ENCODE assay signal across 20 cellular contexts in the genomic region with DNA sequence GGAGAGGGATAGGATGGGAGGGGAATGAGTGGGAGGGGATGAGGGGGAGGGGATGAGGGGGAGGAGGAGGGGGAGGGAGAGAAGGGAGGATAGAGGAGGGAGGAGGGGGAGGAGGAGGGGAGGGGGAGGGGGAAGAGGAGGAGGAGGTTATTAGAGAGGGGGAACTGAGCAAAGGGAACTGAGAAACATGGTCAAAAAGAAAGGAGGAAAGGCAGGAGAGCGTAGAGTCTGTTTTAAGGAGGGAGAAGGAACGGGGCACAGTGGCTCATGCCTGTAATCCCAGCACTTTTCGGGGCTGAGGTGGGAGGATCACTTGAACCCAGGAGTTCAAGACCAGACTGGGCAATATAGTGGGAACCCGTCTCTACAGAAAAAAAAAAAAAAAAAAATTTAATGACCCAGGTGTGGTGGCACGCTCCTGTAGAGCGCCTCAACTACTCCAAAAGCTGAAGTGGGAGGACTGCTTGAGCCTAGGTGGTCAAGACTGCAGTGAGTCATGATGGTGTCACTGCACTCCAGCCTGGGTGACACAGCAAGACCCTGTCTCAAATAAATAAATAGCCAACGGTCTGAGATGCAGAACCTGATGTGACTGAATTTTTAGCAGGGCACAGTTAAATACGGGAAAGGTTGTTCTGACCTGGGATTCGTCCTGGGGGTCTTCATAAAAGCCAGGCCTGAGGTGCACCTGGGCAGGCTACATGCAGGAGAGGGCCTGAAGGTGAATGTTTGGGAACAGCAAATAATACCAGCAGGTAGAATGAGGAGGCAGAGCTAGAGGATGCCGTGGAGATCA. TPM values are rescaled to one million over a fixed set of nuclear protein-coding genes. Genes with fewer than 3 reads are reported as not detected.
DNase-seq lines count a peak whose midpoint lies in the region; ATAC-seq, FAIRE-seq and TF ChIP-seq lines count a peak whose summit lies in the region.
"Had no signal": no experiment of that assay in that cellular context is flagged by ENCODE, and none has a peak within 500 bp of the region (broad histone marks: within the 10 kb centered on the region; RNA-seq: fewer than 3 reads in every experiment).

No MANE protein-coding gene starts in this region.

- H3K9me3 Mint-ChIP-seq in glutamatergic neuron (ENCODE audit: unreplicated experiment) = peaks cover 6% of the 10 kb centered on the region
- H3K9me3 Mint-ChIP-seq: activated T-cell treated with anti-CD3 and anti-CD28 coated beads, Interleukin-2, amount 50 U/mL, for 24 hours had no signal

- H3K27me3 ChIP-seq in BLaER1 treated with 17β-estradiol and CSF1 and Interleukin-3, amounts not matched to agents 10 nM and 100 nM = peaks cover 8 to 14% (median 11%) of the 10 kb centered on the region in 11 experiments; a peak in 18 of 22 replicates
- H3K27me3 ChIP-seq in SJCRH30 = no peaks in the 10 kb centered on the region

- ATAC-seq in T-helper 17 cell = no peak
- ATAC-seq: left lobe of liver had no signal

- H3K27me3 Mint-ChIP-seq in T-helper 17 cell (peaks cover 49% of the 10 kb centered on the region), glutamatergic neuron (ENCODE audit: unreplicated experiment) (peaks cover 20% of the 10 kb centered on the region)

- peaks cover 0 to 17% (median 7%) of the 10 kb centered on the region in 11 experiments; a peak in 11 of 22 replicates for H3K9me3 ChIP-seq in BLaER1 treated with 17β-estradiol and CSF1 and Interleukin-3, amounts not matched to agents 10 nM and 100 nM (replicated peaks in 1 of 11)
- no peaks in the 10 kb centered on the region for H3K9me3 ChIP-seq in T-helper 17 cell (ENCODE audit: control insufficient read depth, low read length, poor library complexity, severe bottlenecking)
- H3K9me3 ChIP-seq in SJCRH30 (replicated peaks) = no peaks in the 10 kb centered on the region
- H3K9me3 ChIP-seq: prostate gland had no signal

- no peak overlapping the region for H3K27ac ChIP-seq in BLaER1 treated with 17β-estradiol and CSF1 and Interleukin-3, amounts not matched to agents 10 nM and 100 nM
- H3K27ac ChIP-seq in SJCRH30 = no peak overlapping the region
- H3K27ac ChIP-seq: prostate gland, spleen had no signal

- H4K20me1 ChIP-seq in BLaER1 treated with 17β-estradiol and CSF1 and Interleukin-3, amounts not matched to agents 10 nM and 100 nM = peaks cover 0 to 4% (median 0%) of the 10 kb centered on the region in 11 experiments; a peak in 2 of 22 replicates

- peak overlapping the region; percentile 59 to 82 (median 73) for H3K4me2 ChIP-seq in BLaER1 treated with 17β-estradiol and CSF1 and Interleukin-3, amounts not matched to agents 10 nM and 100 nM

- DNase-seq in HT1080 (ENCODE audit: low read depth) (peak; percentile 62), T-helper 17 cell (no peak), glutamatergic neuron (no peak), COLO668 (lab: John Stamatoyannopoulos, UW; ENCODE audit: unreplicated experiment) (no peak), SJCRH30 (no peak), nucleus accumbens (lab: John Stamatoyannopoulos, UW) (no peak), GM19239 (ENCODE audit: insufficient read length, low spot score) (no peak)
- DNase-seq: activated CD4-positive, alpha-beta T cell treated with anti-CD3 and anti-CD28 coated beads, Interleukin-2, amount 50 U/mL, for 4 hours; activated T-cell treated with anti-CD3 and anti-CD28 coated beads, Interleukin-2, amount 50 U/mL, for 24 hours; DMS 273 treated with DMSO at 0.1 percent for 48 hours; foreskin fibroblast; GOT3; NCI-H1092; NCI-H774; SHP77; spleen had no signal

- H3K9ac ChIP-seq in BLaER1 treated with 17β-estradiol and CSF1 and Interleukin-3, amounts not matched to agents 10 nM and 100 nM = no peak overlapping the region

- H3K4me3 Mint-ChIP-seq in T-helper 17 cell (peak overlapping the region; percentile 94), glutamatergic neuron (ENCODE audit: unreplicated experiment) (peak overlapping the region; percentile 46)
- H3K4me3 Mint-ChIP-seq: activated T-cell treated with anti-CD3 and anti-CD28 coated beads, Interleukin-2, amount 50 U/mL, for 24 hours had no signal

- H3K4me1 ChIP-seq in BLaER1 treated with 17β-estradiol and CSF1 and Interleukin-3, amounts not matched to agents 10 nM and 100 nM = peaks cover 17 to 41% (median 27%) of the 10 kb centered on the region in 10 experiments
- no peaks in the 10 kb centered on the region for H3K4me1 ChIP-seq in SJCRH30

- TF ChIP-seq CTCF in glutamatergic neuron (IDR thresholded peaks at IDR 0.05; ENCODE audit: partially characterized antibody, unreplicated experiment) = no peak

- H3K27ac Mint-ChIP-seq in T-helper 17 cell (no peak overlapping the region), glutamatergic neuron (ENCODE audit: unreplicated experiment) (no peak overlapping the region)
- H3K27ac Mint-ChIP-seq: activated T-cell treated with anti-CD3 and anti-CD28 coated beads, Interleukin-2, amount 50 U/mL, for 24 hours had no signal

- no peak for FAIRE-seq in GM19239 (lab: Jason Lieb, UNC)

- H3K4me3 ChIP-seq in BLaER1 treated with 17β-estradiol and CSF1 and Interleukin-3, amounts not matched to agents 10 nM and 100 nM = no peak overlapping the region
- H3K4me3 ChIP-seq in SJCRH30 = no peak overlapping the region
- H3K4me3 ChIP-seq: prostate gland had no signal

- H3K36me3 ChIP-seq in BLaER1 treated with 17β-estradiol and CSF1 and Interleukin-3, amounts not matched to agents 10 nM and 100 nM = no peaks in the 10 kb centered on the region
- H3K36me3 ChIP-seq in SJCRH30 = no peaks in the 10 kb centered on the region
- H3K36me3 ChIP-seq: prostate gland, spleen had no signal

- H3K4me1 Mint-ChIP-seq in T-helper 17 cell = peaks cover 9% of the 10 kb centered on the region
- no peaks in the 10 kb centered on the region for H3K4me1 Mint-ChIP-seq in glutamatergic neuron (ENCODE audit: low read depth, unreplicated experiment)

- peaks cover 8% of the 10 kb centered on the region for H3K36me3 Mint-ChIP-seq in T-helper 17 cell (ENCODE audit: low read depth)
- peaks cover 11% of the 10 kb centered on the region for H3K36me3 Mint-ChIP-seq in glutamatergic neuron (ENCODE audit: unreplicated experiment)

RNA-seq across cellular contexts. Expression of gene B3GNT6, which starts 4.0 kb away (rescaled TPM):
- total RNA-seq in HT1080 (2014; rRNA removed; shearing (Covaris generic)) = not detected in 2 replicates
- polyA plus RNA-seq in HT1080 (2015; cell fraction: cytosol; rRNA removed) = not detected in 2 replicates
- not detected in 2 replicates for polyA plus RNA-seq in HT1080 (2015; cell fraction: nucleus; rRNA removed)
- total RNA-seq in T-helper 17 cell (not detected), glutamatergic neuron (ENCODE audit: unreplicated experiment) (not detected)
- total RNA-seq in SJCRH30 (2014; rRNA removed; shearing (Covaris generic)) = not detected in 2 replicates
- total RNA-seq: cardiac septum, left lobe of liver, spleen had no signal
- polyA plus RNA-seq: spleen had no signal

RNA-seq across cellular contexts. Expression of gene CAPN5, which starts 28.5 kb away (rescaled TPM):
- total RNA-seq in HT1080 (2014; rRNA removed; shearing (Covaris generic)) = 9.8 and 12.9 TPM in 2 replicates
- polyA plus RNA-seq in HT1080 (2015; cell fraction: cytosol; rRNA removed) = 11.4 and 14.0 TPM in 2 replicates
- polyA plus RNA-seq in HT1080 (2015; cell fraction: nucleus; rRNA removed) = 20.2 and 26.0 TPM in 2 replicates
- total RNA-seq in T-helper 17 cell (1 to 10 TPM; 2.5 to 3.0 TPM), glutamatergic neuron (ENCODE audit: unreplicated experiment) (45.0 TPM)
- 4.5 and 4.8 TPM in 2 replicates for total RNA-seq in SJCRH30 (2014; rRNA removed; shearing (Covaris generic))
